ENCODE assay signal across 12 cellular contexts in genomic region chr2:189092936-189093335, GRCh38.
DNase-seq lines count a peak whose midpoint lies in the region; ATAC-seq and TF ChIP-seq lines count a peak whose summit lies in the region.
"Had no signal": no experiment of that assay in that cellular context is flagged by ENCODE, and none has a peak within 500 bp of the region (broad histone marks: within the 10 kb centered on the region; RNA-seq: fewer than 3 reads in every experiment).

No MANE protein-coding gene starts in this region.

- peaks cover 7 to 41% (median 33%) of the 10 kb centered on the region in 4 donors for H3K4me1 ChIP-seq in esophagus muscularis mucosa
- H3K4me1 ChIP-seq in mucosa of descending colon (ENCODE audit: low read depth): no peaks in the 10 kb centered on the region
- peaks cover 3 to 33% (median 22%) of the 10 kb centered on the region in 5 donors for H3K4me1 ChIP-seq in subcutaneous abdominal adipose tissue (ENCODE audit: control insufficient read depth in 5 of 5, insufficient read depth in 5 of 5, low read length in 5 of 5)

- intact Hi-C loops in esophagus muscularis mucosa (cut with DNase I) (loop anchor here (2.0 to 10.0 kb wide), 3 partner anchors 194 to 320 kb away; no protein-coding TSS in a partner anchor), mucosa of descending colon (cut with DNase I, micrococcal nuclease) (loop anchor here in 1 of 2 donors (10.0 kb wide), 1 partner anchor 72 kb away; no protein-coding TSS in a partner anchor)

- 26% methylated on average over 2 of the region's 2 CpGs for WGBS in esophagus muscularis mucosa

- peaks cover 100% of the 10 kb centered on the region for H3K4me1 Mint-ChIP-seq in HFFc6 (ENCODE audit: low read depth)
- no peaks in the 10 kb centered on the region for H3K4me1 Mint-ChIP-seq in effector memory CD8-positive, alpha-beta T cell (ENCODE audit: low read depth in 2 of 2)
- H3K4me1 Mint-ChIP-seq: activated naive CD8-positive, alpha-beta T cell treated with anti-CD3 and anti-CD28 coated beads, Interleukin-2, amount 50 U/mL, for 24 hours had no signal

- H3K9me3 ChIP-seq in esophagus muscularis mucosa (no peaks in the 10 kb centered on the region), mucosa of descending colon (no peaks in the 10 kb centered on the region), subcutaneous abdominal adipose tissue (ENCODE audit: control insufficient read depth in 5 of 5, low read length in 5 of 5) (no peaks in the 10 kb centered on the region)

- peaks cover 2% of the 10 kb centered on the region for H3K27me3 Mint-ChIP-seq in HFFc6 (ENCODE audit: insufficient read depth)
- no peaks in the 10 kb centered on the region for H3K27me3 Mint-ChIP-seq in effector memory CD8-positive, alpha-beta T cell
- H3K27me3 Mint-ChIP-seq: activated naive CD8-positive, alpha-beta T cell treated with anti-CD3 and anti-CD28 coated beads, Interleukin-2, amount 50 U/mL, for 24 hours had no signal

- peak overlapping the region in 2 of 5 donors; percentile 32 to 68 for H3K9ac ChIP-seq in subcutaneous abdominal adipose tissue (ENCODE audit: low read length in 5 of 5)

- peak overlapping the region; percentile 83 for H3K27ac Mint-ChIP-seq in HFFc6
- no peak overlapping the region for H3K27ac Mint-ChIP-seq in effector memory CD8-positive, alpha-beta T cell
- H3K27ac Mint-ChIP-seq: activated naive CD8-positive, alpha-beta T cell treated with anti-CD3 and anti-CD28 coated beads, Interleukin-2, amount 50 U/mL, for 24 hours had no signal

- H3K36me3 ChIP-seq in esophagus muscularis mucosa (peaks cover 0 to 6% (median 0%) of the 10 kb centered on the region in 4 donors), mucosa of descending colon (ENCODE audit: low read depth) (no peaks in the 10 kb centered on the region), subcutaneous abdominal adipose tissue (ENCODE audit: control insufficient read depth in 5 of 5, insufficient read depth in 5 of 5, low read length in 5 of 5) (peaks cover 12 to 37% (median 25%) of the 10 kb centered on the region in 5 donors)

- H3K4me3 ChIP-seq in esophagus muscularis mucosa: no peak overlapping the region
- no peak overlapping the region for H3K4me3 ChIP-seq in mucosa of descending colon
- H3K4me3 ChIP-seq in subcutaneous abdominal adipose tissue (ENCODE audit: low read depth in 1 of 5, low read length in 5 of 5): no peak overlapping the region

- no peaks in the 10 kb centered on the region for H3K9me3 Mint-ChIP-seq in HFFc6
- no peaks in the 10 kb centered on the region for H3K9me3 Mint-ChIP-seq in effector memory CD8-positive, alpha-beta T cell
- H3K9me3 Mint-ChIP-seq: activated naive CD8-positive, alpha-beta T cell treated with anti-CD3 and anti-CD28 coated beads, Interleukin-2, amount 50 U/mL, for 24 hours had no signal

- H3K4me3 Mint-ChIP-seq in HFFc6: peak overlapping the region; percentile 43
- no peak overlapping the region for H3K4me3 Mint-ChIP-seq in effector memory CD8-positive, alpha-beta T cell
- H3K4me3 Mint-ChIP-seq: activated naive CD8-positive, alpha-beta T cell treated with anti-CD3 and anti-CD28 coated beads, Interleukin-2, amount 50 U/mL, for 24 hours had no signal

- no peak for TF ChIP-seq EP300 in esophagus muscularis mucosa (IDR thresholded peaks at IDR 0.05)

- peak; percentile 33 for DNase-seq in HFFc6
- no peak for DNase-seq in esophagus muscularis mucosa (ENCODE audit: extremely low spot score)
- DNase-seq in mucosa of descending colon: no peak
- no peak for DNase-seq in COLO829 (ENCODE audit: low spot score)
- no peak for DNase-seq in effector memory CD8-positive, alpha-beta T cell
- DNase-seq in GF-D8 (lab: John Stamatoyannopoulos, UW): no peak
- DNase-seq: activated naive CD8-positive, alpha-beta T cell treated with anti-CD3 and anti-CD28 coated beads, Interleukin-2, amount 50 U/mL, for 24 hours; NCI-H510A treated with DMSO at 0.1 percent for 48 hours; stimulated activated CD4-positive, alpha-beta T cell treated with anti-CD3 and anti-CD28 coated beads, Interleukin-12 subunit alpha, Interleukin-12 subunit beta, amount 100 ng/mL, for 4 hours; stimulated activated CD8-positive, alpha-beta memory T cell treated with anti-CD3 and anti-CD28 coated beads, Interleukin-4, amount 100 ng/mL, for 48 hours had no signal

- peaks cover 75% of the 10 kb centered on the region for H3K36me3 Mint-ChIP-seq in HFFc6 (ENCODE audit: low read depth)
- H3K36me3 Mint-ChIP-seq in effector memory CD8-positive, alpha-beta T cell (ENCODE audit: insufficient read depth): no peaks in the 10 kb centered on the region

- H3K27ac ChIP-seq in esophagus muscularis mucosa (replicated peaks in 1 of 4) (peak overlapping the region in 3 of 4 donors; percentile 32 to 64 (median 45)), subcutaneous abdominal adipose tissue (ENCODE audit: low read depth, low read length) (peak overlapping the region; percentile 95)

- H3K27me3 ChIP-seq in esophagus muscularis mucosa (no peaks in the 10 kb centered on the region), subcutaneous abdominal adipose tissue (ENCODE audit: control insufficient read depth in 5 of 5, insufficient read depth in 4 of 5, low read length in 5 of 5) (no peaks in the 10 kb centered on the region)

- TF ChIP-seq CTCF in HFFc6 (IDR thresholded peaks at IDR 0.05) (no peak), esophagus muscularis mucosa (IDR thresholded peaks at IDR 0.05) (no peak), mucosa of descending colon (IDR thresholded peaks at IDR 0.05) (no peak)

- no peak for TF ChIP-seq POLR2A in esophagus muscularis mucosa (IDR thresholded peaks at IDR 0.05; ENCODE audit: low read depth)

- ATAC-seq in mucosa of descending colon (peak; percentile 25), GM18907 (IDR thresholded peaks at IDR 0.05; ENCODE audit: unreplicated experiment) (no peak)
- no peak for ATAC-seq in effector memory CD8-positive, alpha-beta T cell (replicated peaks)
- ATAC-seq: activated naive CD8-positive, alpha-beta T cell treated with anti-CD3 and anti-CD28 coated beads, Interleukin-2, amount 50 U/mL, for 24 hours had no signal
